Comparison of ENCODE assay signal across 14 cellular contexts in genomic region chr3:46966811-46967210, GRCh38. TPM values are rescaled to one million over a fixed set of nuclear protein-coding genes. Genes with fewer than 3 reads are reported as not detected.
DNase-seq lines count a peak whose midpoint lies in the region; ATAC-seq and TF ChIP-seq lines count a peak whose summit lies in the region.
"Had no signal": no experiment of that assay in that cellular context is flagged by ENCODE, and none has a peak within 500 bp of the region (broad histone marks: within the 10 kb centered on the region; RNA-seq: fewer than 3 reads in every experiment).

No MANE protein-coding gene starts in this region.

- DNase-seq in activated T-cell treated with anti-CD3 and anti-CD28 coated beads, Interleukin-2, amount 50 U/mL, for 72 hours, result no peak
- DNase-seq in activated T-cell treated with anti-CD3 and anti-CD28 coated beads, Interleukin-2, amount 50 U/mL, for 48 hours, result no peak
- DNase-seq in WTC11 (ENCODE audit: low spot score), result no peak
- no peak for DNase-seq in left lung
- DNase-seq in thyroid gland, result no peak
- DNase-seq in AG08395 (ENCODE audit: low spot score), result no peak
- DNase-seq in suprapubic skin (ENCODE audit: low spot score in 2 of 2), result no peak
- DNase-seq in A673 (ENCODE audit: low spot score), result no peak
- DNase-seq: activated CD8-positive, alpha-beta memory T cell treated with anti-CD3 and anti-CD28 coated beads for 24 hours; central memory CD4-positive, alpha-beta T cell; mesenchymal stem cell; NCI-H2081; stimulated activated CD8-positive, alpha-beta memory T cell treated with anti-CD3 and anti-CD28 coated beads, Interleukin-4, amount 100 ng/mL, for 48 hours had no signal

- H3K4me3 Mint-ChIP-seq in activated T-cell treated with anti-CD3 and anti-CD28 coated beads, Interleukin-2, amount 50 U/mL, for 72 hours, result no peak overlapping the region
- H3K4me3 Mint-ChIP-seq in WTC11, result no peak overlapping the region

- H3K27ac Mint-ChIP-seq in activated T-cell treated with anti-CD3 and anti-CD28 coated beads, Interleukin-2, amount 50 U/mL, for 72 hours, result peak overlapping the region; percentile 7
- peak overlapping the region; percentile 35; the same call in 1 of the 2 replicates for H3K27ac Mint-ChIP-seq in WTC11

- no peaks in the 10 kb centered on the region for H3K9me3 Mint-ChIP-seq in activated T-cell treated with anti-CD3 and anti-CD28 coated beads, Interleukin-2, amount 50 U/mL, for 72 hours
- peaks cover 6% of the 10 kb centered on the region for H3K9me3 Mint-ChIP-seq in WTC11

- H3K9me3 ChIP-seq in left lung, result no peaks in the 10 kb centered on the region
- H3K9me3 ChIP-seq in thyroid gland, result no peaks in the 10 kb centered on the region
- no peaks in the 10 kb centered on the region for H3K9me3 ChIP-seq in suprapubic skin
- H3K9me3 ChIP-seq in A673 (ENCODE audit: low read depth, low read length, poor library complexity, severe bottlenecking), result no peaks in the 10 kb centered on the region

- H3K36me3 Mint-ChIP-seq in activated T-cell treated with anti-CD3 and anti-CD28 coated beads, Interleukin-2, amount 50 U/mL, for 72 hours (ENCODE audit: insufficient read depth in 2 of 2), result peaks cover 2 to 17% of the 10 kb centered on the region in 2 donors
- peaks cover 32% of the 10 kb centered on the region for H3K36me3 Mint-ChIP-seq in WTC11

- no peaks in the 10 kb centered on the region for H3K36me3 ChIP-seq in left lung
- no peaks in the 10 kb centered on the region for H3K36me3 ChIP-seq in thyroid gland
- peaks cover 6% of the 10 kb centered on the region for H3K36me3 ChIP-seq in suprapubic skin
- H3K36me3 ChIP-seq in A673 (ENCODE audit: insufficient read depth, low read length, poor library complexity, severe bottlenecking), result no peaks in the 10 kb centered on the region

- no peak for TF ChIP-seq EP300 in suprapubic skin (IDR thresholded peaks at IDR 0.05)

- CTCF ChIA-PET in WTC11 (lab: Charles Lee) (interaction anchor here (0.7 to 1.7 kb wide), 4 partner anchors 8 to 357 kb away, joined by 3 to 7 read pairs (median 4); no protein-coding TSS in a partner anchor), A673 (lab: Charles Lee) (no interaction called here)

- H3K4me1 ChIP-seq in left lung, result peaks cover 22 to 84% of the 10 kb centered on the region in 2 donors
- peaks cover 65 to 85% of the 10 kb centered on the region in 2 donors for H3K4me1 ChIP-seq in thyroid gland
- peaks cover 64% of the 10 kb centered on the region for H3K4me1 ChIP-seq in suprapubic skin
- no peaks in the 10 kb centered on the region for H3K4me1 ChIP-seq in A673 (ENCODE audit: insufficient read depth, low read length, poor library complexity, severe bottlenecking)

- BruUV-seq in A673 (replicated peaks; lab: Mats Ljungman, UMichigan), result no TSS peak

- ATAC-seq in activated T-cell treated with anti-CD3 and anti-CD28 coated beads, Interleukin-2, amount 50 U/mL, for 72 hours (replicated peaks in 1 of 2), result peak; percentile 16 to 49
- ATAC-seq in WTC11 (peak; percentile 63), left lung (peak; percentile 4)

- TF ChIP-seq CTCF in WTC11 (IDR thresholded peaks at IDR 0.05) (no peak), left lung (IDR thresholded peaks at IDR 0.05) (no peak), thyroid gland (IDR thresholded peaks at IDR 0.05) (no peak), suprapubic skin (IDR thresholded peaks at IDR 0.05) (no peak), A673 (conservative IDR thresholded peaks at IDR 0.05; ENCODE audit: low read depth, low read length) (no peak)

- H3K27ac ChIP-seq in left lung, result peak overlapping the region in 1 of 2 donors; percentile 82
- H3K27ac ChIP-seq in thyroid gland, result peak overlapping the region; percentile 74 to 87 (median 78)
- no peak overlapping the region for H3K27ac ChIP-seq in suprapubic skin
- no peak overlapping the region for H3K27ac ChIP-seq in A673 (ENCODE audit: low read depth, low read length, poor library complexity, severe bottlenecking)

- intact Hi-C loops in left lung (cut with DNase I), result no loop called here
- intact Hi-C loops in thyroid gland (cut with DNase I), result loop anchor here (5.0 kb wide), 1 partner anchor 40 kb away; no protein-coding TSS in a partner anchor
- intact Hi-C loops in A673 (cut with micrococcal nuclease; ENCODE audit: unreplicated experiment), result no loop called here

- TF ChIP-seq POLR2A in thyroid gland (IDR thresholded peaks at IDR 0.05), result no peak
- no peak for TF ChIP-seq POLR2A in suprapubic skin (IDR thresholded peaks at IDR 0.05)

- H3K4me3 ChIP-seq in left lung (no peak overlapping the region), thyroid gland (replicated peaks in 1 of 3) (no peak overlapping the region), suprapubic skin (no peak overlapping the region), A673 (ENCODE audit: low read depth, low read length, poor library complexity, severe bottlenecking) (no peak overlapping the region)
- H3K4me3 ChIP-seq: skin epidermis had no signal

- WGBS in thyroid gland, 2 donors, result 78 to 85% methylated on average over 5 of the region's 5 CpGs
- 70% methylated on average over 5 of the region's 5 CpGs for WGBS in suprapubic skin

- peaks cover 76% of the 10 kb centered on the region for H3K4me1 Mint-ChIP-seq in activated T-cell treated with anti-CD3 and anti-CD28 coated beads, Interleukin-2, amount 50 U/mL, for 72 hours (ENCODE audit: low read depth)
- peaks cover 28% of the 10 kb centered on the region for H3K4me1 Mint-ChIP-seq in WTC11

- H3K27me3 ChIP-seq in left lung (no peaks in the 10 kb centered on the region), thyroid gland (no peaks in the 10 kb centered on the region), suprapubic skin (no peaks in the 10 kb centered on the region), A673 (replicated peaks; ENCODE audit: insufficient read depth, low read depth, low read length, poor library complexity) (no peaks in the 10 kb centered on the region)

- no peaks in the 10 kb centered on the region for H3K27me3 Mint-ChIP-seq in activated T-cell treated with anti-CD3 and anti-CD28 coated beads, Interleukin-2, amount 50 U/mL, for 72 hours (ENCODE audit: low read depth)
- no peaks in the 10 kb centered on the region for H3K27me3 Mint-ChIP-seq in WTC11 (ENCODE audit: low read depth)

- POLR2A ChIA-PET in WTC11 (lab: Charles Lee), result interaction anchor here (0.9 to 1.0 kb wide), 2 partner anchors 8 to 13 kb away, joined by 3 read pairs; partner anchors contain the start of gene NBEAL2
- POLR2A ChIA-PET in A673 (lab: Charles Lee; ENCODE audit: low non-redundant PET), result no interaction called here

TF ChIP-seq in WTC11, 78 proteins besides CTCF, POLR2A, EP300 and RAD21 (continues in another document):
- TF ChIP-seq E2F1 (CRISPR knock-in tag; IDR thresholded peaks at IDR 0.05) (no peak), ZNF425 (CRISPR knock-in tag; conservative IDR thresholded peaks at IDR 0.05) (no peak)

RNA-seq across cellular contexts. Expression of gene CCDC12, which starts 9.7 kb away (rescaled TPM):
- total RNA-seq in activated T-cell treated with anti-CD3 and anti-CD28 coated beads, Interleukin-2, amount 50 U/mL, for 72 hours, result 10 to 100 TPM; 54.7 to 56.2 TPM
- total RNA-seq in WTC11 (2021), result 50.3 to 59.1 TPM (median 55.9 TPM) in 3 replicates
- total RNA-seq in left lung, result 10 to 100 TPM; 34.7 to 43.7 TPM
- total RNA-seq in thyroid gland, result 10 to 100 TPM; 43.2 to 60.6 (median 51.8) TPM
- 10 to 100 TPM; 56.1 to 86.8 (median 81.6) TPM for total RNA-seq in suprapubic skin
- 28.2 and 31.3 TPM in 2 replicates for total RNA-seq in A673 (2021)

RNA-seq across cellular contexts. Expression of gene NBEAL2, which starts 12.7 kb away (rescaled TPM):
- total RNA-seq in activated T-cell treated with anti-CD3 and anti-CD28 coated beads, Interleukin-2, amount 50 U/mL, for 72 hours, result 10 to 100 TPM; 84.0 to 87.4 TPM
- total RNA-seq in WTC11 (2021), result 64.0 to 80.0 TPM (median 64.3 TPM) in 3 replicates
- 100 to 1,000 TPM in 1 of 2 donors, 10 to 100 TPM in 1; 99.6 to 148 TPM for total RNA-seq in left lung
- 10 to 100 TPM; 19.4 to 38.6 (median 27.5) TPM for total RNA-seq in thyroid gland
- total RNA-seq in suprapubic skin, result 100 to 1,000 TPM; 317 to 865 (median 347) TPM
- total RNA-seq in A673 (2021), result 15.7 and 17.8 TPM in 2 replicates

Comparison
In these comparisons a context has a peak if more than half of its experiments do, and no peak if none do; other contexts are left out.
1. ATAC-seq: peak in every context shown above with its lines; median percentile 63 in WTC11; 32 in activated T-cell treated with anti-CD3 and anti-CD28 coated beads, Interleukin-2, amount 50 U/mL, for 72 hours; 4 in left lung.
2. H3K27ac ChIP-seq: peak in thyroid gland (3 of 3); none in suprapubic skin (single experiment) and A673 (single experiment).